In the genomic region with DNA sequence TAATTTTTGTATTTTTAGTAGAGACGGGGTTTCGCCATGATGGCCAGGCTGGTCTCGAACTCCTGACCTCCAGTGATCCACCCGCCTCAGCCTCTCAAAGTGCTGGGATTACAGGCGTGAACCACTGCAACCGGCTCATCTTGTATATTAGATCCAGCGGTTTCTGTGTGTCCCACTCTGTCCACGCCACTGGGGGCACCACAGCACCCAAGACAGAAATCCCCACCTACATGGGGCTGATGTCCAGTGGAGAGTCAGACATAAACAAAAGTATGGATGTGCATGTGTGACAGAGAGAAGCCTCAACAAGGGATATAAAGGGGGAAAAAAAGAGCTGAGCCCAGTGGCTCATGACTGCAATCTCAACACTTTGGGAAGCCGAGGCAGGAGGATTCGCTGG, we compare ENCODE assay signal across 1 cellular context.
TF ChIP-seq lines count a peak whose summit lies in the region.

No MANE protein-coding gene starts in this region.

TF ChIP-seq in GM23338, 12 proteins besides CTCF, POLR2A, EP300 and RAD21:
- TF ChIP-seq EZH2 (IDR thresholded peaks at IDR 0.05; ENCODE audit: low read depth, unreplicated experiment) = no peak
- TF ChIP-seq JUNB (IDR thresholded peaks at IDR 0.05; ENCODE audit: unreplicated experiment) = no peak
- TF ChIP-seq ZNF331 (CRISPR knock-in tag; IDR thresholded peaks at IDR 0.05; ENCODE audit: low read depth) = no peak
- TF ChIP-seq EZH2phosphoT487 (IDR thresholded peaks at IDR 0.05; ENCODE audit: unreplicated experiment) = no peak
- no peak for TF ChIP-seq NANOG (IDR thresholded peaks at IDR 0.05; ENCODE audit: borderline replicate concordance)
- TF ChIP-seq, protein P1, sequence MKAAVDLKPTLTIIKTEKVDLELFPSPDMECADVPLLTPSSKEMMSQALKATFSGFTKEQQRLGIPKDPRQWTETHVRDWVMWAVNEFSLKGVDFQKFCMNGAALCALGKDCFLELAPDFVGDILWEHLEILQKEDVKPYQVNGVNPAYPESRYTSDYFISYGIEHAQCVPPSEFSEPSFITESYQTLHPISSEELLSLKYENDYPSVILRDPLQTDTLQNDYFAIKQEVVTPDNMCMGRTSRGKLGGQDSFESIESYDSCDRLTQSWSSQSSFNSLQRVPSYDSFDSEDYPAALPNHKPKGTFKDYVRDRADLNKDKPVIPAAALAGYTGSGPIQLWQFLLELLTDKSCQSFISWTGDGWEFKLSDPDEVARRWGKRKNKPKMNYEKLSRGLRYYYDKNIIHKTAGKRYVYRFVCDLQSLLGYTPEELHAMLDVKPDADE (IDR thresholded peaks at IDR 0.05) = no peak
- TF ChIP-seq, protein P2, sequence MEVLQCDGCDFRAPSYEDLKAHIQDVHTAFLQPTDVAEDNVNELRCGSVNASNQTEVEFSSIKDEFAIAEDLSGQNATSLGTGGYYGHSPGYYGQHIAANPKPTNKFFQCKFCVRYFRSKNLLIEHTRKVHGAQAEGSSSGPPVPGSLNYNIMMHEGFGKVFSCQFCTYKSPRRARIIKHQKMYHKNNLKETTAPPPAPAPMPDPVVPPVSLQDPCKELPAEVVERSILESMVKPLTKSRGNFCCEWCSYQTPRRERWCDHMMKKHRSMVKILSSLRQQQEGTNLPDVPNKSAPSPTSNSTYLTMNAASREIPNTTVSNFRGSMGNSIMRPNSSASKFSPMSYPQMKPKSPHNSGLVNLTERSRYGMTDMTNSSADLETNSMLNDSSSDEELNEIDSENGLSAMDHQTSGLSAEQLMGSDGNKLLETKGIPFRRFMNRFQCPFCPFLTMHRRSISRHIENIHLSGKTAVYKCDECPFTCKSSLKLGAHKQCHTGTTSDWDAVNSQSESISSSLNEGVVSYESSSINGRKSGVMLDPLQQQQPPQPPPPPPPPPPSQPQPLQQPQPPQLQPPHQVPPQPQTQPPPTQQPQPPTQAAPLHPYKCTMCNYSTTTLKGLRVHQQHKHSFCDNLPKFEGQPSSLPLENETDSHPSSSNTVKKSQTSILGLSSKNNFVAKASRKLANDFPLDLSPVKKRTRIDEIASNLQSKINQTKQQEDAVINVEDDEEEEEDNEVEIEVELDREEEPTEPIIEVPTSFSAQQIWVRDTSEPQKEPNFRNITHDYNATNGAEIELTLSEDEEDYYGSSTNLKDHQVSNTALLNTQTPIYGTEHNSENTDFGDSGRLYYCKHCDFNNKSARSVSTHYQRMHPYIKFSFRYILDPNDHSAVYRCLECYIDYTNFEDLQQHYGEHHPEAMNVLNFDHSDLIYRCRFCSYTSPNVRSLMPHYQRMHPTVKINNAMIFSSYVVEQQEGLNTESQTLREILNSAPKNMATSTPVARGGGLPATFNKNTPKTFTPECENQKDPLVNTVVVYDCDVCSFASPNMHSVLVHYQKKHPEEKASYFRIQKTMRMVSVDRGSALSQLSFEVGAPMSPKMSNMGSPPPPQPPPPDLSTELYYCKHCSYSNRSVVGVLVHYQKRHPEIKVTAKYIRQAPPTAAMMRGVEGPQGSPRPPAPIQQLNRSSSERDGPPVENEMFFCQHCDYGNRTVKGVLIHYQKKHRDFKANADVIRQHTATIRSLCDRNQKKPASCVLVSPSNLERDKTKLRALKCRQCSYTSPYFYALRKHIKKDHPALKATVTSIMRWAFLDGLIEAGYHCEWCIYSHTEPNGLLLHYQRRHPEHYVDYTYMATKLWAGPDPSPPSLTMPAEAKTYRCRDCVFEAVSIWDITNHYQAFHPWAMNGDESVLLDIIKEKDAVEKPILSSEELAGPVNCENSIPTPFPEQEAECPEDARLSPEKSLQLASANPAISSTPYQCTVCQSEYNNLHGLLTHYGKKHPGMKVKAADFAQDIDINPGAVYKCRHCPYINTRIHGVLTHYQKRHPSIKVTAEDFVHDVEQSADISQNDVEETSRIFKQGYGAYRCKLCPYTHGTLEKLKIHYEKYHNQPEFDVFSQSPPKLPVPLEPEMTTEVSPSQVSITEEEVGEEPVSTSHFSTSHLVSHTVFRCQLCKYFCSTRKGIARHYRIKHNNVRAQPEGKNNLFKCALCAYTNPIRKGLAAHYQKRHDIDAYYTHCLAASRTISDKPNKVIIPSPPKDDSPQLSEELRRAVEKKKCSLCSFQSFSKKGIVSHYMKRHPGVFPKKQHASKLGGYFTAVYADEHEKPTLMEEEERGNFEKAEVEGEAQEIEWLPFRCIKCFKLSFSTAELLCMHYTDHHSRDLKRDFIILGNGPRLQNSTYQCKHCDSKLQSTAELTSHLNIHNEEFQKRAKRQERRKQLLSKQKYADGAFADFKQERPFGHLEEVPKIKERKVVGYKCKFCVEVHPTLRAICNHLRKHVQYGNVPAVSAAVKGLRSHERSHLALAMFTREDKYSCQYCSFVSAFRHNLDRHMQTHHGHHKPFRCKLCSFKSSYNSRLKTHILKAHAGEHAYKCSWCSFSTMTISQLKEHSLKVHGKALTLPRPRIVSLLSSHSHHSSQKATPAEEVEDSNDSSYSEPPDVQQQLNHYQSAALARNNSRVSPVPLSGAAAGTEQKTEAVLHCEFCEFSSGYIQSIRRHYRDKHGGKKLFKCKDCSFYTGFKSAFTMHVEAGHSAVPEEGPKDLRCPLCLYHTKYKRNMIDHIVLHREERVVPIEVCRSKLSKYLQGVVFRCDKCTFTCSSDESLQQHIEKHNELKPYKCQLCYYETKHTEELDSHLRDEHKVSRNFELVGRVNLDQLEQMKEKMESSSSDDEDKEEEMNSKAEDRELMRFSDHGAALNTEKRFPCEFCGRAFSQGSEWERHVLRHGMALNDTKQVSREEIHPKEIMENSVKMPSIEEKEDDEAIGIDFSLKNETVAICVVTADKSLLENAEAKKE (CRISPR knock-in tag; IDR thresholded peaks at IDR 0.05) = no peak
- no peak for TF ChIP-seq ZNF114 (CRISPR knock-in tag; IDR thresholded peaks at IDR 0.05)
- TF ChIP-seq, protein P3, sequence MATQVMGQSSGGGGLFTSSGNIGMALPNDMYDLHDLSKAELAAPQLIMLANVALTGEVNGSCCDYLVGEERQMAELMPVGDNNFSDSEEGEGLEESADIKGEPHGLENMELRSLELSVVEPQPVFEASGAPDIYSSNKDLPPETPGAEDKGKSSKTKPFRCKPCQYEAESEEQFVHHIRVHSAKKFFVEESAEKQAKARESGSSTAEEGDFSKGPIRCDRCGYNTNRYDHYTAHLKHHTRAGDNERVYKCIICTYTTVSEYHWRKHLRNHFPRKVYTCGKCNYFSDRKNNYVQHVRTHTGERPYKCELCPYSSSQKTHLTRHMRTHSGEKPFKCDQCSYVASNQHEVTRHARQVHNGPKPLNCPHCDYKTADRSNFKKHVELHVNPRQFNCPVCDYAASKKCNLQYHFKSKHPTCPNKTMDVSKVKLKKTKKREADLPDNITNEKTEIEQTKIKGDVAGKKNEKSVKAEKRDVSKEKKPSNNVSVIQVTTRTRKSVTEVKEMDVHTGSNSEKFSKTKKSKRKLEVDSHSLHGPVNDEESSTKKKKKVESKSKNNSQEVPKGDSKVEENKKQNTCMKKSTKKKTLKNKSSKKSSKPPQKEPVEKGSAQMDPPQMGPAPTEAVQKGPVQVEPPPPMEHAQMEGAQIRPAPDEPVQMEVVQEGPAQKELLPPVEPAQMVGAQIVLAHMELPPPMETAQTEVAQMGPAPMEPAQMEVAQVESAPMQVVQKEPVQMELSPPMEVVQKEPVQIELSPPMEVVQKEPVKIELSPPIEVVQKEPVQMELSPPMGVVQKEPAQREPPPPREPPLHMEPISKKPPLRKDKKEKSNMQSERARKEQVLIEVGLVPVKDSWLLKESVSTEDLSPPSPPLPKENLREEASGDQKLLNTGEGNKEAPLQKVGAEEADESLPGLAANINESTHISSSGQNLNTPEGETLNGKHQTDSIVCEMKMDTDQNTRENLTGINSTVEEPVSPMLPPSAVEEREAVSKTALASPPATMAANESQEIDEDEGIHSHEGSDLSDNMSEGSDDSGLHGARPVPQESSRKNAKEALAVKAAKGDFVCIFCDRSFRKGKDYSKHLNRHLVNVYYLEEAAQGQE (IDR thresholded peaks at IDR 0.05; ENCODE audit: unreplicated experiment) = no peak
- no peak for TF ChIP-seq POLR2AphosphoS5 (IDR thresholded peaks at IDR 0.05; ENCODE audit: low read depth)
- TF ChIP-seq STAT1 (IDR thresholded peaks at IDR 0.05; ENCODE audit: unreplicated experiment) = no peak
- TF ChIP-seq CREB1 (CRISPR knock-in tag; IDR thresholded peaks at IDR 0.05; ENCODE audit: low read depth) = no peak
